ENCODE assay signal across 2 cellular contexts in genomic region chr3:33000698-33001385, GRCh38.
TF ChIP-seq lines count a peak whose summit lies in the region.

No MANE protein-coding gene starts in this region.

TF ChIP-seq in WTC11, 78 proteins besides CTCF, POLR2A, EP300 and RAD21:
- TF ChIP-seq SOX15 (CRISPR knock-in tag; IDR thresholded peaks at IDR 0.05) (no peak), ETV6 (CRISPR knock-in tag; IDR thresholded peaks at IDR 0.05) (no peak), E2F5 (CRISPR knock-in tag; IDR thresholded peaks at IDR 0.05) (no peak), ZNF219 (CRISPR knock-in tag; IDR thresholded peaks at IDR 0.05; ENCODE audit: borderline replicate concordance) (no peak), USF1 (CRISPR knock-in tag; IDR thresholded peaks at IDR 0.05) (no peak), ZBTB21 (CRISPR knock-in tag; IDR thresholded peaks at IDR 0.05; ENCODE audit: borderline replicate concordance) (no peak), SP1 (CRISPR knock-in tag; conservative IDR thresholded peaks at IDR 0.05) (no peak), NFYB (CRISPR knock-in tag; conservative IDR thresholded peaks at IDR 0.05; ENCODE audit: low read depth) (no peak), ATF1 (CRISPR knock-in tag; IDR thresholded peaks at IDR 0.05) (no peak), NFATC4 (CRISPR knock-in tag; IDR thresholded peaks at IDR 0.05) (no peak), ATF2 (CRISPR knock-in tag; IDR thresholded peaks at IDR 0.05; ENCODE audit: borderline replicate concordance, low read depth) (no peak), ZNF423 (CRISPR knock-in tag; IDR thresholded peaks at IDR 0.05) (no peak), STAT6 (CRISPR knock-in tag; conservative IDR thresholded peaks at IDR 0.05; ENCODE audit: low read depth) (no peak), ZNF671 (CRISPR knock-in tag; IDR thresholded peaks at IDR 0.05) (no peak), E2F1 (CRISPR knock-in tag; IDR thresholded peaks at IDR 0.05) (no peak), ZNF121 (CRISPR knock-in tag; IDR thresholded peaks at IDR 0.05) (no peak)

TF ChIP-seq in K562, 482 proteins besides CTCF, POLR2A, EP300 and RAD21 (continues in another document):
- TF ChIP-seq ZNF3 (CRISPR knock-in tag; IDR thresholded peaks at IDR 0.05), result no peak
- TF ChIP-seq NEUROD1 (IDR thresholded peaks at IDR 0.05; ENCODE audit: borderline replicate concordance, low read depth, low read length, partially characterized antibody), result no peak
- no peak for TF ChIP-seq ZNF124 (CRISPR knock-in tag; IDR thresholded peaks at IDR 0.05)
- TF ChIP-seq ZNF518B (CRISPR knock-in tag; IDR thresholded peaks at IDR 0.05), result no peak
- TF ChIP-seq MEIS2 (IDR thresholded peaks at IDR 0.05; ENCODE audit: partially characterized antibody), result peak; percentile 69
- no peak for TF ChIP-seq USF1 (CRISPR knock-in tag; IDR thresholded peaks at IDR 0.05)
- 0 out of 2 replicates have a peak, but pooled peaks have one; percentile 46 for TF ChIP-seq OTX1 (CRISPR knock-in tag; IDR thresholded peaks at IDR 0.05)
- no peak for TF ChIP-seq ZBTB5 (IDR thresholded peaks at IDR 0.05)
- no peak for TF ChIP-seq FOXP4 (CRISPR knock-in tag; IDR thresholded peaks at IDR 0.05; ENCODE audit: borderline replicate concordance)
- no peak for TF ChIP-seq ZNF695 (CRISPR knock-in tag; IDR thresholded peaks at IDR 0.05)
- TF ChIP-seq CBX2 (IDR thresholded peaks at IDR 0.05; ENCODE audit: insufficient read depth, low read length, poor library complexity, severe bottlenecking), result no peak
- no peak for TF ChIP-seq PURB (CRISPR knock-in tag; IDR thresholded peaks at IDR 0.05; ENCODE audit: low read depth)
- no peak for TF ChIP-seq YY1 (IDR thresholded peaks at IDR 0.05; ENCODE audit: borderline replicate concordance in 1 of 3, control insufficient read depth in 1 of 3, extremely low read depth in 1 of 3, insufficient read depth in 3 of 3, insufficient read length in 1 of 3, insufficient replicate concordance in 2 of 3, low read depth in 1 of 3, low read length in 2 of 3)
- 0 out of 2 replicates have a peak, but pooled peaks have one; percentile 19 for TF ChIP-seq ZNF407 (IDR thresholded peaks at IDR 0.05; ENCODE audit: low read depth)
- TF ChIP-seq PKNOX1 (IDR thresholded peaks at IDR 0.05), result peak; percentile 65
- no peak for TF ChIP-seq SREBF2 (CRISPR knock-in tag; IDR thresholded peaks at IDR 0.05)
- TF ChIP-seq ZZZ3 (IDR thresholded peaks at IDR 0.05), result no peak
- TF ChIP-seq THRB (CRISPR knock-in tag; conservative IDR thresholded peaks at IDR 0.05), result 0 out of 2 replicates have a peak, but pooled peaks have one; percentile 70
- peak; percentile 23 for TF ChIP-seq ARHGAP35 (IDR thresholded peaks at IDR 0.05; ENCODE audit: partially characterized antibody)
- peak; percentile 43; the same call in 1 of the 2 replicates for TF ChIP-seq NKRF (IDR thresholded peaks at IDR 0.05; ENCODE audit: borderline replicate concordance)
- TF ChIP-seq ILK (tag; IDR thresholded peaks at IDR 0.05; ENCODE audit: borderline replicate concordance, low read depth), result no peak
- peak; percentile 39; the same call in 1 of the 2 replicates for TF ChIP-seq SUPT5H (IDR thresholded peaks at IDR 0.05)
- TF ChIP-seq SMAD3 (CRISPR knock-in tag; conservative IDR thresholded peaks at IDR 0.05), result no peak
